40 cellular contexts compared by ENCODE assay signal in genomic region chr1:217360510-217360909, GRCh38.
"Had no signal": no experiment of that assay in that cellular context is flagged by ENCODE, and none has a peak within 500 bp of the region (broad histone marks: within the 10 kb centered on the region; RNA-seq: fewer than 3 reads in every experiment).

No MANE protein-coding gene starts in this region.

- FAIRE-seq: astrocyte, bronchial epithelial cell had no signal

- H3K9me3 Mint-ChIP-seq: activated naive CD4-positive, alpha-beta T cell treated with anti-CD3 and anti-CD28 coated beads, Interleukin-2, amount 50 U/mL, for 24 hours; activated naive CD8-positive, alpha-beta T cell treated with anti-CD3 and anti-CD28 coated beads, Interleukin-2, amount 10 ng/mL, durations not matched to agents 7 days and 5 days had no signal

- H3K27me3 ChIP-seq: adrenal gland, ascending aorta, body of pancreas, brain microvascular endothelial cell, breast epithelium, cardiac muscle cell had no signal

- H3K36me3 ChIP-seq: adrenal gland, ascending aorta, brain microvascular endothelial cell, breast epithelium, cardiac muscle cell had no signal

- H3K27ac Mint-ChIP-seq: activated naive CD4-positive, alpha-beta T cell treated with anti-CD3 and anti-CD28 coated beads for 36 hours; activated naive CD4-positive, alpha-beta T cell treated with anti-CD3 and anti-CD28 coated beads, Interleukin-2, amount 10 ng/mL, durations not matched to agents 7 days and 5 days; activated naive CD4-positive, alpha-beta T cell treated with anti-CD3 and anti-CD28 coated beads, Interleukin-2, amount 50 U/mL, for 24 hours; activated naive CD4-positive, alpha-beta T cell treated with anti-CD3 and anti-CD28 coated beads, Interleukin-2, amount 50 U/mL, for 72 hours; activated naive CD8-positive, alpha-beta T cell; activated naive CD8-positive, alpha-beta T cell treated with anti-CD3 and anti-CD28 coated beads for 36 hours; activated naive CD8-positive, alpha-beta T cell treated with anti-CD3 and anti-CD28 coated beads, Interleukin-2, amount 10 ng/mL, durations not matched to agents 7 days and 5 days; activated naive CD8-positive, alpha-beta T cell treated with anti-CD3 and anti-CD28 coated beads, Interleukin-2, amount 50 U/mL, for 24 hours; activated T-cell treated with anti-CD3 and anti-CD28 coated beads, Interleukin-2, amount 50 U/mL, for 24 hours; activated T-cell treated with anti-CD3 and anti-CD28 coated beads, Interleukin-2, amount 50 U/mL, for 72 hours; activated T-helper 1 cell treated with anti-CD3 and anti-CD28 coated beads, Interleukin-12 subunit alpha, Interleukin-12 subunit beta, Interleukin-2, Interleukin-4 antibody, amounts not matched to agents 30 ng/mL and 10 ng/mL and 1 ng/mL, durations not matched to agents 14 hours and 24 hours and 36 hours; activated T-helper 17 cell treated with anti-CD3 and anti-CD28 coated beads, Interleukin-2, amount 50 U/mL, for 72 hours; activated T-helper 2 cell treated with anti-CD3 and anti-CD28 coated beads, Interferon-gamma antibody, Interleukin-2, Interleukin-4, amounts not matched to agents 10 μg/mL and 5 μg/mL and 100 μg/mL, durations not matched to agents 14 hours and 24 hours and 36 hours; brain had no signal

- H3K4me3 ChIP-seq: adrenal gland, ascending aorta, body of pancreas, breast epithelium, cardiac muscle cell had no signal

- DNase-seq: activated effector memory CD4-positive, alpha-beta T cell treated with anti-CD3 and anti-CD28 coated beads, Interleukin-2, amount 50 U/mL, for 16 hours; activated effector memory CD4-positive, alpha-beta T cell treated with Interleukin-2 at 50 U/mL for 16 hours; activated gamma-delta T cell; activated gamma-delta T cell treated with Interleukin-2 at 50 U/mL for 16 hours; activated naive CD4-positive, alpha-beta T cell; activated naive CD4-positive, alpha-beta T cell treated with anti-CD3 and anti-CD28 coated beads for 36 hours; activated naive CD4-positive, alpha-beta T cell treated with anti-CD3 and anti-CD28 coated beads, Interleukin-2, amount 10 ng/mL, durations not matched to agents 7 days and 5 days; activated naive CD4-positive, alpha-beta T cell treated with anti-CD3 and anti-CD28 coated beads, Interleukin-2, amount 50 U/mL, for 16 hours; activated naive CD4-positive, alpha-beta T cell treated with Interleukin-2 at 50 U/mL for 16 hours; activated naive CD8-positive, alpha-beta T cell treated with anti-CD3 and anti-CD28 coated beads for 36 hours; activated naive CD8-positive, alpha-beta T cell treated with anti-CD3 and anti-CD28 coated beads, Interleukin-2, amount 10 ng/mL, durations not matched to agents 7 days and 5 days; activated naive CD8-positive, alpha-beta T cell treated with anti-CD3 and anti-CD28 coated beads, Interleukin-2, amount 50 U/mL, for 24 hours; activated T-cell treated with anti-CD3 and anti-CD28 coated beads, Interleukin-2, amount 50 U/mL, for 1 hour; activated T-cell treated with anti-CD3 and anti-CD28 coated beads, Interleukin-2, amount 50 U/mL, for 24 hours; activated T-cell treated with anti-CD3 and anti-CD28 coated beads, Interleukin-2, amount 50 U/mL, for 4 hours; activated T-cell treated with anti-CD3 and anti-CD28 coated beads, Interleukin-2, amount 50 U/mL, for 48 hours; activated T-cell treated with anti-CD3 and anti-CD28 coated beads, Interleukin-2, amount 50 U/mL, for 72 hours; adrenal gland; amniotic stem cell; amygdala; anterior cingulate cortex; aorta; body of pancreas; brain microvascular endothelial cell; caudate nucleus; central memory CD4-positive, alpha-beta T cell; cerebellar nuclear complex had no signal

- H3K4me1 ChIP-seq: adrenal gland, ascending aorta, body of pancreas, breast epithelium had no signal

- H3K4me3 Mint-ChIP-seq: activated naive CD4-positive, alpha-beta T cell treated with anti-CD3 and anti-CD28 coated beads for 36 hours; activated naive CD4-positive, alpha-beta T cell treated with anti-CD3 and anti-CD28 coated beads, Interleukin-2, amount 10 ng/mL, durations not matched to agents 7 days and 5 days; activated naive CD4-positive, alpha-beta T cell treated with anti-CD3 and anti-CD28 coated beads, Interleukin-2, amount 50 U/mL, for 24 hours; activated naive CD8-positive, alpha-beta T cell; activated naive CD8-positive, alpha-beta T cell treated with anti-CD3 and anti-CD28 coated beads for 36 hours; activated naive CD8-positive, alpha-beta T cell treated with anti-CD3 and anti-CD28 coated beads, Interleukin-2, amount 10 ng/mL, durations not matched to agents 7 days and 5 days; activated naive CD8-positive, alpha-beta T cell treated with anti-CD3 and anti-CD28 coated beads, Interleukin-2, amount 50 U/mL, for 24 hours; activated T-cell treated with anti-CD3 and anti-CD28 coated beads, Interleukin-2, amount 50 U/mL, for 24 hours; activated T-cell treated with anti-CD3 and anti-CD28 coated beads, Interleukin-2, amount 50 U/mL, for 4 hours; activated T-cell treated with anti-CD3 and anti-CD28 coated beads, Interleukin-2, amount 50 U/mL, for 72 hours; activated T-helper 1 cell treated with anti-CD3 and anti-CD28 coated beads, Interleukin-12 subunit alpha, Interleukin-12 subunit beta, Interleukin-2, Interleukin-4 antibody, amounts not matched to agents 30 ng/mL and 10 ng/mL and 1 ng/mL, durations not matched to agents 14 hours and 24 hours and 36 hours; activated T-helper 17 cell treated with anti-CD3 and anti-CD28 coated beads, Interleukin-2, amount 50 U/mL, for 72 hours; brain; central memory CD8-positive, alpha-beta T cell had no signal

- H3K9me3 ChIP-seq: adrenal gland, ascending aorta, body of pancreas, breast epithelium had no signal

- H3K27ac ChIP-seq: adrenal gland, ascending aorta, body of pancreas, brain microvascular endothelial cell, breast epithelium, cardiac muscle cell had no signal

- H3K27me3 Mint-ChIP-seq: activated naive CD4-positive, alpha-beta T cell treated with anti-CD3 and anti-CD28 coated beads, Interleukin-2, amount 10 ng/mL, durations not matched to agents 7 days and 5 days; activated naive CD4-positive, alpha-beta T cell treated with anti-CD3 and anti-CD28 coated beads, Interleukin-2, amount 50 U/mL, for 24 hours; activated naive CD8-positive, alpha-beta T cell; activated naive CD8-positive, alpha-beta T cell treated with anti-CD3 and anti-CD28 coated beads, Interleukin-2, amount 50 U/mL, for 24 hours; activated T-cell treated with anti-CD3 and anti-CD28 coated beads, Interleukin-2, amount 50 U/mL, for 24 hours; activated T-helper 17 cell treated with anti-CD3 and anti-CD28 coated beads, Interleukin-2, amount 50 U/mL, for 72 hours; central memory CD8-positive, alpha-beta T cell had no signal

- H3K36me3 Mint-ChIP-seq: activated naive CD4-positive, alpha-beta T cell treated with anti-CD3 and anti-CD28 coated beads, Interleukin-2, amount 10 ng/mL, durations not matched to agents 7 days and 5 days; activated naive CD4-positive, alpha-beta T cell treated with anti-CD3 and anti-CD28 coated beads, Interleukin-2, amount 50 U/mL, for 24 hours; activated naive CD8-positive, alpha-beta T cell; activated naive CD8-positive, alpha-beta T cell treated with anti-CD3 and anti-CD28 coated beads for 36 hours; activated naive CD8-positive, alpha-beta T cell treated with anti-CD3 and anti-CD28 coated beads, Interleukin-2, amount 10 ng/mL, durations not matched to agents 7 days and 5 days; brain had no signal

- ATAC-seq: activated naive CD4-positive, alpha-beta T cell treated with anti-CD3 and anti-CD28 coated beads, Interleukin-2, amount 50 U/mL, for 72 hours; activated naive CD8-positive, alpha-beta T cell treated with anti-CD3 and anti-CD28 coated beads, Interleukin-2, amount 50 U/mL, for 24 hours; activated T-cell treated with anti-CD3 and anti-CD28 coated beads, Interleukin-2, amount 50 U/mL, for 4 hours; activated T-cell treated with anti-CD3 and anti-CD28 coated beads, Interleukin-2, amount 50 U/mL, for 72 hours; activated T-helper 17 cell treated with anti-CD3 and anti-CD28 coated beads, Interleukin-2, amount 50 U/mL, for 72 hours; body of pancreas had no signal

- H3K4me1 Mint-ChIP-seq: activated naive CD4-positive, alpha-beta T cell treated with anti-CD3 and anti-CD28 coated beads, Interleukin-2, amount 10 ng/mL, durations not matched to agents 7 days and 5 days; activated naive CD4-positive, alpha-beta T cell treated with anti-CD3 and anti-CD28 coated beads, Interleukin-2, amount 50 U/mL, for 24 hours; activated naive CD8-positive, alpha-beta T cell treated with anti-CD3 and anti-CD28 coated beads for 36 hours; activated naive CD8-positive, alpha-beta T cell treated with anti-CD3 and anti-CD28 coated beads, Interleukin-2, amount 10 ng/mL, durations not matched to agents 7 days and 5 days; activated naive CD8-positive, alpha-beta T cell treated with anti-CD3 and anti-CD28 coated beads, Interleukin-2, amount 50 U/mL, for 24 hours; activated T-helper 17 cell treated with anti-CD3 and anti-CD28 coated beads, Interleukin-2, amount 50 U/mL, for 72 hours; brain; central memory CD8-positive, alpha-beta T cell had no signal
